Comparison of ENCODE assay signal across 8 cellular contexts in the genomic region with DNA sequence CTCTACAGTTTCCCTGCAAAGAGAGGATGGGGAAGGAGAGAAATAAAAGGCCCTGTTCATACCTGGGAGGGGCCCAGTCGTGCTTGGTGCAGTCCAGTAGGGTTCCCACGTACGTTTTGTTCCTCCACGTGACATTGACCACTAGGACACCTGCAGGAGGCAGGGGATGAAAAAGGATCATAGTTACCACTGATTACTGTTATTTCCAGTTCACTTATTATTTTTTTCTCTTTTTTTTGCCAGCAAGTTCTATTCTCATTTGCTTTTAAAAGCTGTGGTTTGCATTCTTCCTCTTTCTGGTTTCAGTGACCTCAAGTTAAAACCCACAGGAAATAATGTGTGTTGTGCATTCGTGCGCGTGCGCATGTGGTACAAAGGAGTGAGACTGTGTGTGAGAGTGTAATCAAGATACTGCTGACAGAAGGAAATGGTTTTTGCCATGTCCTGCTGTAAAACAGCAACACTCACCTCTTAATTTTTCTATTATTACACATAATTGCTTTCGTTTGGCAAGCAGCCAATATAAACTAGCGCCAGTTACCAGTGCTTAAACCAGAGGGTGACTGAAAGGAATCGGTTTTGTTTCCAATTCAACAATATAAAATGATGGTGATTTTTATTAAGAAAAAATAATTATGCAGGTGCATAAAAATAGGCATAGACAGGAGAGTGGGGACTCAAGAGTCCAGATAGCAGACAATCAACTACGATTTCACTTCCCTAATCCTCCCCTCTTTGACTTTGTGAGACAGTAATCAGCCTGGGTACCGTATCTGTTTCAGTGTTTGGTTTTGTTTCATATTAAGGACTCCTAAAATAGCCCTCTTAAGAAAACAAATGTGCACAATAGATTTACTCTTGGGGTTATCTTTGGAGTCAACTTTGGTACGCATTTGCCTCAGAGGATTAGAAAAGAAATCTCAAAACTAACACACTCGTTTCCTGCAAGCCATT.
DNase-seq lines count a peak whose midpoint lies in the region; ATAC-seq and TF ChIP-seq lines count a peak whose summit lies in the region.

No MANE protein-coding gene starts in this region.

- POLR2A ChIA-PET in AG04450 (lab: Yijun Ruan, JAX): interaction anchor here (2.3 kb wide), 1 partner anchor 11 kb away, joined by 12 read pairs; no protein-coding TSS in a partner anchor
- POLR2A ChIA-PET in activated CD4-positive, alpha-beta T cell treated with anti-CD3 and anti-CD28 coated beads, Interleukin-2, amount 10 ng/mL, durations not matched to agents 7 days and 5 days (lab: Charles Lee): no interaction called here

- no peak overlapping the region for H3K27ac Mint-ChIP-seq in activated CD4-positive, alpha-beta T cell treated with anti-CD3 and anti-CD28 coated beads, Interleukin-2, amount 10 ng/mL, durations not matched to agents 7 days and 5 days
- peak overlapping the region; percentile 85 for H3K27ac Mint-ChIP-seq in mesothelial cell of epicardium
- no peak overlapping the region for H3K27ac Mint-ChIP-seq in stimulated activated effector memory CD8-positive, alpha-beta T cell treated with anti-CD3 and anti-CD28 coated beads, Interleukin-12 subunit alpha, Interleukin-12 subunit beta, amount 100 ng/mL, for 72 hours

- H3K4me3 Mint-ChIP-seq in activated CD4-positive, alpha-beta T cell treated with anti-CD3 and anti-CD28 coated beads, Interleukin-2, amount 10 ng/mL, durations not matched to agents 7 days and 5 days: peak overlapping the region; percentile 37
- H3K4me3 Mint-ChIP-seq in mesothelial cell of epicardium: no peak overlapping the region
- no peak overlapping the region for H3K4me3 Mint-ChIP-seq in stimulated activated effector memory CD8-positive, alpha-beta T cell treated with anti-CD3 and anti-CD28 coated beads, Interleukin-12 subunit alpha, Interleukin-12 subunit beta, amount 100 ng/mL, for 72 hours

- H3K4me3 ChIP-seq in AG04450 (ENCODE audit: low read depth, low read length): peak overlapping the region; percentile 14
- H3K4me3 ChIP-seq in dorsolateral prefrontal cortex: peak overlapping the region in 35 of 59 donors; percentile 1 to 76 (median 13)

- H3K27ac ChIP-seq in AG04450 (ENCODE audit: low read depth, low read length) (peak overlapping the region; percentile 84), dorsolateral prefrontal cortex (peak overlapping the region in 56 of 59 donors; percentile 7 to 97 (median 90))

- no peaks in the 10 kb centered on the region for H3K9me3 Mint-ChIP-seq in activated CD4-positive, alpha-beta T cell treated with anti-CD3 and anti-CD28 coated beads, Interleukin-2, amount 10 ng/mL, durations not matched to agents 7 days and 5 days
- H3K9me3 Mint-ChIP-seq in mesothelial cell of epicardium: no peaks in the 10 kb centered on the region
- H3K9me3 Mint-ChIP-seq in stimulated activated effector memory CD8-positive, alpha-beta T cell treated with anti-CD3 and anti-CD28 coated beads, Interleukin-12 subunit alpha, Interleukin-12 subunit beta, amount 100 ng/mL, for 72 hours: peaks cover 3% of the 10 kb centered on the region

- H3K36me3 Mint-ChIP-seq in activated CD4-positive, alpha-beta T cell treated with anti-CD3 and anti-CD28 coated beads, Interleukin-2, amount 10 ng/mL, durations not matched to agents 7 days and 5 days (ENCODE audit: low read depth): peaks cover 2% of the 10 kb centered on the region
- peaks cover 16% of the 10 kb centered on the region for H3K36me3 Mint-ChIP-seq in mesothelial cell of epicardium
- H3K36me3 Mint-ChIP-seq in stimulated activated effector memory CD8-positive, alpha-beta T cell treated with anti-CD3 and anti-CD28 coated beads, Interleukin-12 subunit alpha, Interleukin-12 subunit beta, amount 100 ng/mL, for 72 hours: peaks cover 5% of the 10 kb centered on the region

- DNase-seq in AG04450 (ENCODE audit: low read depth, low spot score): peak; percentile 74
- DNase-seq in NCI-H446 (lab: John Stamatoyannopoulos, UW): peak; percentile 18 to 67
- DNase-seq in activated CD4-positive, alpha-beta T cell treated with anti-CD3 and anti-CD28 coated beads, Interleukin-2, amount 10 ng/mL, durations not matched to agents 7 days and 5 days: peak; percentile 85
- DNase-seq in dorsolateral prefrontal cortex: peak in 3 of 10 donors; percentile 41 to 49 (median 48)
- no peak for DNase-seq in mesothelial cell of epicardium (ENCODE audit: low spot score in 2 of 2, unreplicated experiment in 2 of 2)
- peak; percentile 4 to 66 for DNase-seq in stimulated activated effector memory CD8-positive, alpha-beta T cell treated with anti-CD3 and anti-CD28 coated beads, Interleukin-12 subunit alpha, Interleukin-12 subunit beta, amount 100 ng/mL, for 72 hours (ENCODE audit: low spot score in 2 of 2)

- CTCF ChIA-PET in AG04450 (lab: Charles Lee): interaction anchor here (0.6 kb wide), 1 partner anchor 30 kb away, joined by 3 read pairs; no protein-coding TSS in a partner anchor
- CTCF ChIA-PET in activated CD4-positive, alpha-beta T cell treated with anti-CD3 and anti-CD28 coated beads, Interleukin-2, amount 10 ng/mL, durations not matched to agents 7 days and 5 days (lab: Charles Lee): no interaction called here

- ATAC-seq in GM19025 (IDR thresholded peaks at IDR 0.05; ENCODE audit: low read depth, unreplicated experiment) (peak; percentile 78), HG03159 (IDR thresholded peaks at IDR 0.05; ENCODE audit: unreplicated experiment) (peak; percentile 84)
- ATAC-seq in stimulated activated effector memory CD8-positive, alpha-beta T cell treated with anti-CD3 and anti-CD28 coated beads, Interleukin-12 subunit alpha, Interleukin-12 subunit beta, amount 100 ng/mL, for 72 hours: peak; percentile 88

- TF ChIP-seq CTCF in AG04450 (IDR thresholded peaks at IDR 0.05; ENCODE audit: low read depth, low read length) (no peak), dorsolateral prefrontal cortex (IDR thresholded peaks at IDR 0.05 in 54 of 56, conservative IDR thresholded peaks at IDR 0.05 in 2 of 56; ENCODE audit: low read depth in 1 of 56, partially characterized antibody in 56 of 56) (peak in 2 of 56 donors; percentile 5 to 16), mesothelial cell of epicardium (IDR thresholded peaks at IDR 0.05; ENCODE audit: unreplicated experiment) (no peak)

- no peaks in the 10 kb centered on the region for H3K9me3 ChIP-seq in AG04450 (ENCODE audit: control insufficient read depth, insufficient read depth, low read length)

- H3K27me3 ChIP-seq in AG04450 (ENCODE audit: control insufficient read depth, insufficient read depth, low read length) (no peaks in the 10 kb centered on the region), dorsolateral prefrontal cortex (no peaks in the 10 kb centered on the region)

- intact Hi-C loops in dorsolateral prefrontal cortex (cut with DNase I): loop anchor here (5.0 to 10.0 kb wide), 3 partner anchors 97 to 765 kb away; partner anchors contain the start of gene ZNF608 (in 1 of the 2)

- H3K27me3 Mint-ChIP-seq in activated CD4-positive, alpha-beta T cell treated with anti-CD3 and anti-CD28 coated beads, Interleukin-2, amount 10 ng/mL, durations not matched to agents 7 days and 5 days: peaks cover 45% of the 10 kb centered on the region
- H3K27me3 Mint-ChIP-seq in mesothelial cell of epicardium (ENCODE audit: low read depth): no peaks in the 10 kb centered on the region

- H3K4me1 Mint-ChIP-seq in activated CD4-positive, alpha-beta T cell treated with anti-CD3 and anti-CD28 coated beads, Interleukin-2, amount 10 ng/mL, durations not matched to agents 7 days and 5 days: peaks cover 35% of the 10 kb centered on the region
- H3K4me1 Mint-ChIP-seq in mesothelial cell of epicardium: peaks cover 59% of the 10 kb centered on the region
- peaks cover 5% of the 10 kb centered on the region for H3K4me1 Mint-ChIP-seq in stimulated activated effector memory CD8-positive, alpha-beta T cell treated with anti-CD3 and anti-CD28 coated beads, Interleukin-12 subunit alpha, Interleukin-12 subunit beta, amount 100 ng/mL, for 72 hours

Comparison
In these comparisons a context has a peak if more than half of its experiments do, and no peak if none do; other contexts are left out.
1. DNase-seq: peak in AG04450 (single experiment), NCI-H446 (2 of 2), activated CD4-positive, alpha-beta T cell treated with anti-CD3 and anti-CD28 coated beads, Interleukin-2, amount 10 ng/mL, durations not matched to agents 7 days and 5 days (single experiment) and stimulated activated effector memory CD8-positive, alpha-beta T cell treated with anti-CD3 and anti-CD28 coated beads, Interleukin-12 subunit alpha, Interleukin-12 subunit beta, amount 100 ng/mL, for 72 hours (2 of 2); none in mesothelial cell of epicardium (0 of 2).
2. Peak in every context shown above with its lines, with median percentiles within 50 percentile points of each other: ATAC-seq.